8 cellular contexts compared by ENCODE assay signal in the genomic region with DNA sequence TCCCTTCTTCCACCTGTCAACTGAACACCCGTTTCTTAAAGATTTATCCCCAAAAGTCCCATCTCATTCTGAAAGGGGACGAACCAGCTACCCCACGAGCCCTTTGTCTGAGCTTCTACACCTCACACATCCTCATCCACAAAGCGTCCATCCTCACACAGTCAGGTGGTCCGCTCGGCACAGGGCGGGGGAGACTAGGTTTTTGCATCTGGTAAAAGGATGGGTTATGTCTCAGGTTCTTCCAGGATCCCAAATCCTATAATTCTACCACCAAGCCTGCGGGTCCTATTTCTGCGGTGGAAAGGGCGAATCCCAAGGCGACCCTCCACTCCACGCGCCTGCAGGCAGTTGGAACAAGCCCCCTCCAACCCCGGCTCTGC. TPM values are rescaled to one million over a fixed set of nuclear protein-coding genes. Genes with fewer than 3 reads are reported as not detected.
DNase-seq lines count a peak whose midpoint lies in the region; ATAC-seq and TF ChIP-seq lines count a peak whose summit lies in the region.

No MANE protein-coding gene starts in this region.

- peaks cover 2 to 6% (median 4%) of the 10 kb centered on the region in 3 donors for H3K36me3 ChIP-seq in skeletal muscle tissue (ENCODE audit: control insufficient read depth in 3 of 3, insufficient read depth in 3 of 3, low read length in 3 of 3)

- no peaks in the 10 kb centered on the region for H3K27me3 Mint-ChIP-seq in activated CD8-positive, alpha-beta memory T cell treated with anti-CD3 and anti-CD28 coated beads, Interleukin-2, amount 10 ng/mL, durations not matched to agents 7 days and 5 days

- no peaks in the 10 kb centered on the region for H3K9me3 ChIP-seq in skeletal muscle tissue (ENCODE audit: control insufficient read depth in 3 of 3, low read length in 3 of 3)

- in situ Hi-C loops in GM13976 (cut with MboI; ENCODE audit: low sequenced_read_pairs, unreplicated experiment) = no loop called here

- peak overlapping the region; percentile 88 for H3K27ac ChIP-seq in skeletal muscle tissue (ENCODE audit: low read depth, low read length)

- H3K27ac Mint-ChIP-seq in activated CD8-positive, alpha-beta memory T cell treated with anti-CD3 and anti-CD28 coated beads, Interleukin-2, amount 10 ng/mL, durations not matched to agents 7 days and 5 days = peak overlapping the region; percentile 98

- ATAC-seq in HG02981 (IDR thresholded peaks at IDR 0.05; ENCODE audit: unreplicated experiment) (peak; percentile 16), left ventricle myocardium superior (peak; percentile 3)
- ATAC-seq in activated CD8-positive, alpha-beta memory T cell treated with anti-CD3 and anti-CD28 coated beads, Interleukin-2, amount 10 ng/mL, durations not matched to agents 7 days and 5 days = peak; percentile 31

- CTCF ChIA-PET in activated CD8-positive, alpha-beta memory T cell treated with anti-CD3 and anti-CD28 coated beads, Interleukin-2, amount 10 ng/mL, durations not matched to agents 7 days and 5 days (lab: Charles Lee) = interaction anchor here (0.6 to 3.8 kb wide), 9 partner anchors 9 to 439 kb away, joined by 3 to 24 read pairs (median 5); partner anchors contain the start of gene CARMIL2

- TF ChIP-seq CTCF in GM13976 (IDR thresholded peaks at IDR 0.05; ENCODE audit: borderline replicate concordance, control extremely low read depth, extremely low read depth, insufficient read depth, missing control alignments) = no peak

- H3K27me3 ChIP-seq in skeletal muscle tissue (ENCODE audit: control insufficient read depth in 3 of 3, insufficient read depth in 3 of 3, low read length in 3 of 3) = no peaks in the 10 kb centered on the region

- DNase-seq in GM13976 (ENCODE audit: low spot score) = peak; percentile 50
- DNase-seq in activated CD8-positive, alpha-beta memory T cell treated with anti-CD3 and anti-CD28 coated beads, Interleukin-2, amount 10 ng/mL, durations not matched to agents 7 days and 5 days = peak; percentile 46
- no peak for DNase-seq in left ventricle myocardium superior
- no peak for DNase-seq in ureter (ENCODE audit: low spot score)
- no peak for DNase-seq in NCI-H1048 (lab: John Stamatoyannopoulos, UW)
- no peak for DNase-seq in 8988T

- intact Hi-C loops in left ventricle myocardium superior (cut with micrococcal nuclease) = no loop called here

- H3K9me3 Mint-ChIP-seq in activated CD8-positive, alpha-beta memory T cell treated with anti-CD3 and anti-CD28 coated beads, Interleukin-2, amount 10 ng/mL, durations not matched to agents 7 days and 5 days (ENCODE audit: low read depth) = no peaks in the 10 kb centered on the region

- peak overlapping the region; percentile 88 for H3K4me3 Mint-ChIP-seq in activated CD8-positive, alpha-beta memory T cell treated with anti-CD3 and anti-CD28 coated beads, Interleukin-2, amount 10 ng/mL, durations not matched to agents 7 days and 5 days

- peaks cover 37% of the 10 kb centered on the region for H3K4me1 Mint-ChIP-seq in activated CD8-positive, alpha-beta memory T cell treated with anti-CD3 and anti-CD28 coated beads, Interleukin-2, amount 10 ng/mL, durations not matched to agents 7 days and 5 days

- peaks cover 4% of the 10 kb centered on the region for H3K36me3 Mint-ChIP-seq in activated CD8-positive, alpha-beta memory T cell treated with anti-CD3 and anti-CD28 coated beads, Interleukin-2, amount 10 ng/mL, durations not matched to agents 7 days and 5 days

- peak overlapping the region; percentile 82 to 95 (median 82) for H3K9ac ChIP-seq in skeletal muscle tissue (ENCODE audit: low read depth in 1 of 3, low read length in 3 of 3)

- H3K4me1 ChIP-seq in skeletal muscle tissue (ENCODE audit: control insufficient read depth in 3 of 3, insufficient read depth in 3 of 3, low read length in 3 of 3) = peaks cover 16 to 31% (median 19%) of the 10 kb centered on the region in 3 donors

- peak overlapping the region; percentile 84 to 96 (median 91) for H3K4me3 ChIP-seq in skeletal muscle tissue (ENCODE audit: low read length in 3 of 3)

RNA-seq across cellular contexts. Expression of gene GFOD2, which starts 0.5 kb away (rescaled TPM):
- total RNA-seq in activated CD8-positive, alpha-beta memory T cell treated with anti-CD3 and anti-CD28 coated beads, Interleukin-2, amount 10 ng/mL, durations not matched to agents 7 days and 5 days = 10 to 100 TPM; 15.1 to 15.8 TPM
- total RNA-seq in left ventricle myocardium superior = 8.1 TPM
- total RNA-seq in skeletal muscle tissue = 12.5 TPM
- total RNA-seq in ureter = 36.5 TPM

RNA-seq across cellular contexts. Expression of gene C16orf86, which starts 52.0 kb away (rescaled TPM):
- 1 to 10 TPM; 4.1 to 5.1 TPM for total RNA-seq in activated CD8-positive, alpha-beta memory T cell treated with anti-CD3 and anti-CD28 coated beads, Interleukin-2, amount 10 ng/mL, durations not matched to agents 7 days and 5 days
- total RNA-seq in left ventricle myocardium superior (2.2 TPM), skeletal muscle tissue (3.1 TPM), ureter (2.7 TPM)

RNA-seq across cellular contexts. Expression of gene ENKD1, which starts 52.1 kb away (rescaled TPM):
- total RNA-seq in activated CD8-positive, alpha-beta memory T cell treated with anti-CD3 and anti-CD28 coated beads, Interleukin-2, amount 10 ng/mL, durations not matched to agents 7 days and 5 days = 1 to 10 TPM; 6.2 to 8.0 TPM
- total RNA-seq in left ventricle myocardium superior (9.8 TPM), skeletal muscle tissue (5.2 TPM), ureter (18.0 TPM)

RNA-seq across cellular contexts. Expression of gene PARD6A, which starts 57.9 kb away (rescaled TPM):
- 10 to 100 TPM; 15.2 to 15.5 TPM for total RNA-seq in activated CD8-positive, alpha-beta memory T cell treated with anti-CD3 and anti-CD28 coated beads, Interleukin-2, amount 10 ng/mL, durations not matched to agents 7 days and 5 days
- total RNA-seq in left ventricle myocardium superior (3.7 TPM), skeletal muscle tissue (0.52 TPM), ureter (1.6 TPM)

RNA-seq across cellular contexts. Expression of gene ACD, which starts 58.6 kb away (rescaled TPM):
- 10 to 100 TPM; 49.7 to 58.1 TPM for total RNA-seq in activated CD8-positive, alpha-beta memory T cell treated with anti-CD3 and anti-CD28 coated beads, Interleukin-2, amount 10 ng/mL, durations not matched to agents 7 days and 5 days
- total RNA-seq in left ventricle myocardium superior = 7.8 TPM
- 10.4 TPM for total RNA-seq in skeletal muscle tissue
- total RNA-seq in ureter = 14.3 TPM

Comparison
In these comparisons a context has a peak if more than half of its experiments do, and no peak if none do; other contexts are left out.
1. DNase-seq: peak in GM13976 (single experiment) and activated CD8-positive, alpha-beta memory T cell treated with anti-CD3 and anti-CD28 coated beads, Interleukin-2, amount 10 ng/mL, durations not matched to agents 7 days and 5 days (single experiment); none in left ventricle myocardium superior (single experiment), ureter (single experiment), NCI-H1048 (single experiment) and 8988T (single experiment).
2. Peak in every context shown above with its lines, with median percentiles within 50 percentile points of each other: ATAC-seq.